Comparison of ENCODE assay signal across 7 cellular contexts in the genomic region with DNA sequence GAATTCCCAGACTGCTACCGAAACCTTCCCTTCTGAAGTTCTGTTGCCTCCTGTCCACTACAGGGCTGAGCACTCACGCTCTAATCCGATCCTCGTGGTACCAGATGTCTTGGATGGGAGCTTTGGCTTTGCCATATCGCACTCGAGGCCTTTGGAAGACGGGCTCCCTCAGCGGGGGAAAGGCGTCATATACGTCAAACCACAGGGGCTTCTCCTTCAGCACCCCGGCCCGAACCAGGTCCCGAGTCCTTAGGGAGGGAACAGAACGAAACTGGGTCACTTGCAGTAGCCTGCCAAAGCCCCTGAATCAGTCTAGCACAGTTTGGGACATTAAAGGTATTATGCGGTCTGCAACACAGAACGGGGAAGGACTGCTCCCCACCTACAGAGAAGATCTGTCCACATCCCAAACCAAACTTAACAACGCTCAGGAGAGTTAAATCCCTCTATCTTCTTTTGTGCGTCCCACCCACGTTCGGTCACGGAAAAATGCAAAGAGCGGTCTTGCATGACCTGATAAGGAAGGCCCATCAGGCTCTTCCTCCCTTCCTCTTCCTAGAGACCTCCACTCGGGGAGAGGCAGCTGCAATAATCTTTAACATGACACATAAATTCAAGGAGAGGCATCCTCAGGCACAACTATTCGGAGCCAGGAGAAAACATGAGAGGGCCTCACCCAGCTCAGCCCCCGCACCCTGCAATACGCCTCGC. TPM values are rescaled to one million over a fixed set of nuclear protein-coding genes. Genes with fewer than 3 reads are reported as not detected.
DNase-seq lines count a peak whose midpoint lies in the region; ATAC-seq and TF ChIP-seq lines count a peak whose summit lies in the region.

No MANE protein-coding gene starts in this region.

- no peaks in the 10 kb centered on the region for H3K9me3 ChIP-seq in psoas muscle

- no peaks in the 10 kb centered on the region for H3K27me3 ChIP-seq in psoas muscle (ENCODE audit: insufficient read depth in 3 of 3, low read length in 2 of 3)

- H3K27ac ChIP-seq in psoas muscle, result peak overlapping the region; percentile 93

- ATAC-seq in GM21529 (IDR thresholded peaks at IDR 0.05; ENCODE audit: unreplicated experiment) (peak; percentile 34), psoas muscle (no peak), GM19328 (IDR thresholded peaks at IDR 0.05; ENCODE audit: unreplicated experiment) (no peak)

- TF ChIP-seq CTCF in epithelial cell of proximal tubule (conservative IDR thresholded peaks at IDR 0.05; ENCODE audit: low read depth, low read length) (no peak), psoas muscle (IDR thresholded peaks at IDR 0.05) (no peak)

- WGBS in psoas muscle, 3 donors, result 11 to 15% (median 13%) methylated on average over 27 of the region's 27 CpGs

- H3K4me3 ChIP-seq in epithelial cell of proximal tubule (ENCODE audit: low read depth, low read length) (peak overlapping the region; percentile 69), psoas muscle (peak overlapping the region; percentile 82)

- DNase-seq in OCI-M1 (lab: John Stamatoyannopoulos, UW) (peak; percentile 74), epithelial cell of proximal tubule (ENCODE audit: low read depth) (no peak), psoas muscle (no peak), AG20443 (ENCODE audit: low spot score) (no peak), posterior vena cava (ENCODE audit: low spot score) (no peak)

- peaks cover 50% of the 10 kb centered on the region for H3K4me1 ChIP-seq in psoas muscle

- peaks cover 0 to 35% of the 10 kb centered on the region in 2 donors for H3K36me3 ChIP-seq in psoas muscle (ENCODE audit: insufficient read depth in 1 of 2, low read depth in 1 of 2)

- intact Hi-C loops in psoas muscle (cut with DNase I) (no loop called here), posterior vena cava (cut with DNase I) (loop anchor here in 1 of 2 donors (5.0 kb wide), 1 partner anchor 832 kb away; no protein-coding TSS in a partner anchor)

RNA-seq across cellular contexts. Expression of a gene that starts 0.5 kb away (rescaled TPM):
- total RNA-seq in epithelial cell of proximal tubule (27.0 and 82.9 TPM in 2 replicates), psoas muscle (10 to 100 TPM; 27.2 to 58.0 (median 40.4) TPM), posterior vena cava (10 to 100 TPM; 25.2 to 26.5 TPM)
- 10 to 100 TPM; 49.2 to 91.1 (median 76.2) TPM for polyA plus RNA-seq in psoas muscle
